ENCODE assay signal across 33 cellular contexts in the genomic region with DNA sequence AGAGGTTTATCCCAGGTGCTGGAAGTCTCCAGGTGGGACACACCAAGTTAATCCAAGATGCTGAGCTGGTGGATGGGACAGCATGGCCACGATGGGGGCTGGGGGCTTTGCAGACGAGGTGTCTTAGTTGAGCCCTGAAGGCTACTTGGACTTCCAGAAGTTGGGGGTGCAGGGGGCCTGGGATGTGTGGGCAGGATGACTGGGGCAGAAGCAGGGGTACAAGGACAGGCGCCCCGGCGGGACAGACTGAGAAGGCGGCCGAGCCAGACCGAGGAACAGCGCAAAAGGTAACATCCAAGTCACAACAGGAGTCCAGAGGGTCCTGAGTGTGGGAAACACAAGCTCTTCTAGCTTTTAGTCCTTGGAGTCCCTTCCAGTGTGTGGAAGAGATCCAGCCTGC. TPM values are rescaled to one million over a fixed set of nuclear protein-coding genes. Genes with fewer than 3 reads are reported as not detected.
"Had no signal": no experiment of that assay in that cellular context is flagged by ENCODE, and none has a peak within 500 bp of the region (broad histone marks: within the 10 kb centered on the region; RNA-seq: fewer than 3 reads in every experiment).

No MANE protein-coding gene starts in this region.

- H3K36me3 ChIP-seq: ascending aorta, cardiac muscle cell, colonic mucosa, right lobe of liver, thyroid gland, WERI-Rb-1 had no signal

- H3K9me3 ChIP-seq: ascending aorta, colonic mucosa, left lung, right lobe of liver, stomach, thyroid gland had no signal

- FAIRE-seq: islet of Langerhans, small intestine had no signal

- ATAC-seq: activated CD4-positive, CD25-positive, alpha-beta regulatory T cell treated with anti-CD3 and anti-CD28 coated beads, Interleukin-2, amount 50 U/mL, for 24 hours; left lung; naive thymus-derived CD8-positive, alpha-beta T cell; right lobe of liver; stimulated activated effector memory CD8-positive, alpha-beta T cell treated with anti-CD3 and anti-CD28 coated beads, Interleukin-12 subunit alpha, Interleukin-12 subunit beta, amount 100 ng/mL, for 72 hours had no signal

- H3K36me3 Mint-ChIP-seq: activated naive CD4-positive, alpha-beta T cell treated with anti-CD3 and anti-CD28 coated beads, Interleukin-2, amount 10 ng/mL, durations not matched to agents 7 days and 5 days; activated naive CD8-positive, alpha-beta T cell treated with anti-CD3 and anti-CD28 coated beads, Interleukin-2, amount 10 ng/mL, durations not matched to agents 7 days and 5 days; stimulated activated effector memory CD8-positive, alpha-beta T cell treated with anti-CD3 and anti-CD28 coated beads, Interleukin-12 subunit alpha, Interleukin-12 subunit beta, amount 100 ng/mL, for 72 hours had no signal

- H3K4me3 ChIP-seq: ascending aorta, cardiac muscle cell, colonic mucosa, dorsolateral prefrontal cortex, left lung, right lobe of liver, stomach, thyroid gland had no signal

- H3K4me3 Mint-ChIP-seq: activated naive CD4-positive, alpha-beta T cell treated with anti-CD3 and anti-CD28 coated beads, Interleukin-2, amount 10 ng/mL, durations not matched to agents 7 days and 5 days; activated naive CD8-positive, alpha-beta T cell treated with anti-CD3 and anti-CD28 coated beads, Interleukin-2, amount 10 ng/mL, durations not matched to agents 7 days and 5 days; brain; naive thymus-derived CD8-positive, alpha-beta T cell; neural crest cell; stimulated activated effector memory CD8-positive, alpha-beta T cell treated with anti-CD3 and anti-CD28 coated beads, Interleukin-12 subunit alpha, Interleukin-12 subunit beta, amount 100 ng/mL, for 72 hours; T-helper 1 cell treated with Interleukin-12 subunit alpha and Interleukin-12 subunit beta and Interleukin-4 antibody, amounts not matched to agents 30 μg/mL and 1 μg/mL, for 36 hours had no signal

- H3K4me1 Mint-ChIP-seq: activated naive CD4-positive, alpha-beta T cell treated with anti-CD3 and anti-CD28 coated beads, Interleukin-2, amount 10 ng/mL, durations not matched to agents 7 days and 5 days; activated naive CD8-positive, alpha-beta T cell treated with anti-CD3 and anti-CD28 coated beads, Interleukin-2, amount 10 ng/mL, durations not matched to agents 7 days and 5 days; naive thymus-derived CD8-positive, alpha-beta T cell; stimulated activated effector memory CD8-positive, alpha-beta T cell treated with anti-CD3 and anti-CD28 coated beads, Interleukin-12 subunit alpha, Interleukin-12 subunit beta, amount 100 ng/mL, for 72 hours had no signal

- H3K27ac Mint-ChIP-seq: activated naive CD4-positive, alpha-beta T cell treated with anti-CD3 and anti-CD28 coated beads, Interleukin-2, amount 10 ng/mL, durations not matched to agents 7 days and 5 days; activated naive CD8-positive, alpha-beta T cell treated with anti-CD3 and anti-CD28 coated beads, Interleukin-2, amount 10 ng/mL, durations not matched to agents 7 days and 5 days; naive thymus-derived CD8-positive, alpha-beta T cell; stimulated activated effector memory CD8-positive, alpha-beta T cell treated with anti-CD3 and anti-CD28 coated beads, Interleukin-12 subunit alpha, Interleukin-12 subunit beta, amount 100 ng/mL, for 72 hours; T-helper 1 cell treated with Interleukin-12 subunit alpha and Interleukin-12 subunit beta and Interleukin-4 antibody, amounts not matched to agents 30 μg/mL and 1 μg/mL, for 36 hours had no signal

- DNase-seq: activated CD4-positive, alpha-beta T cell treated with anti-CD3 and anti-CD28 coated beads for 48 hours; activated CD4-positive, alpha-beta T cell treated with anti-CD3 and anti-CD28 coated beads, Interleukin-2, amount 50 U/mL, for 48 hours; activated CD8-positive, alpha-beta memory T cell treated with anti-CD3 and anti-CD28 coated beads for 24 hours; activated gamma-delta T cell; activated naive CD4-positive, alpha-beta T cell treated with anti-CD3 and anti-CD28 coated beads, Interleukin-2, amount 10 ng/mL, durations not matched to agents 7 days and 5 days; activated naive CD8-positive, alpha-beta T cell treated with anti-CD3 and anti-CD28 coated beads, Interleukin-2, amount 10 ng/mL, durations not matched to agents 7 days and 5 days; cerebellar nuclear complex; colonic mucosa; effector memory CD4-positive, alpha-beta T cell; erythroblast; foreskin fibroblast; left lung; mammary epithelial cell; naive thymus-derived CD8-positive, alpha-beta T cell; occipital lobe; right lobe of liver; SK-N-SH; small intestine; stimulated activated CD4-positive, alpha-beta T cell treated with anti-CD3 and anti-CD28 coated beads, Interleukin-4, amount 100 ng/mL, for 24 hours; stomach; SW 1271; T-helper 9 cell; thyroid gland; WERI-Rb-1 had no signal

- H3K27me3 Mint-ChIP-seq: brain had no signal

- H3K27ac ChIP-seq: ascending aorta, cardiac muscle cell, colonic mucosa, right lobe of liver, thyroid gland, WERI-Rb-1 had no signal

- H3K27me3 ChIP-seq: ascending aorta, cardiac muscle cell, colonic mucosa, dorsolateral prefrontal cortex, left lung, right lobe of liver, stomach, thyroid gland had no signal

- H3K4me2 ChIP-seq: SK-N-SH had no signal

- H3K4me1 ChIP-seq: colonic mucosa, right lobe of liver had no signal

- H3K9ac ChIP-seq: SK-N-SH had no signal

RNA-seq across cellular contexts. Expression of a gene that starts 23.8 kb away (rescaled TPM):
- total RNA-seq: ascending aorta had no signal
